Comparison of ENCODE assay signal across 11 cellular contexts in genomic region chr3:152127058-152127457, GRCh38.
DNase-seq lines count a peak whose midpoint lies in the region; ATAC-seq and TF ChIP-seq lines count a peak whose summit lies in the region.
"Had no signal": no experiment of that assay in that cellular context is flagged by ENCODE, and none has a peak within 500 bp of the region (broad histone marks: within the 10 kb centered on the region; RNA-seq: fewer than 3 reads in every experiment).

No MANE protein-coding gene starts in this region.

- POLR2A ChIA-PET in activated B cell treated with CpG ODN at 0.5 μM for 24 hours (lab: Charles Lee) = interaction anchor here (0.9 kb wide), 1 partner anchor 142 kb away, joined by 3 read pairs; the partner anchor contains the start of gene MBNL1

- H3K4me1 Mint-ChIP-seq in activated B cell treated with CpG ODN at 0.5 μM for 24 hours = peaks cover 5% of the 10 kb centered on the region

- no peak overlapping the region for H3K4me3 Mint-ChIP-seq in activated B cell treated with CpG ODN at 0.5 μM for 24 hours

- no peak overlapping the region for H3K4me3 ChIP-seq in WERI-Rb-1 (ENCODE audit: low read depth, low read length)
- H3K4me3 ChIP-seq: Peyer's patch had no signal

- H3K27ac ChIP-seq in WERI-Rb-1 = no peak overlapping the region
- H3K27ac ChIP-seq: Peyer's patch had no signal

- H3K9me3 Mint-ChIP-seq in activated B cell treated with CpG ODN at 0.5 μM for 24 hours = no peaks in the 10 kb centered on the region

- H3K27ac Mint-ChIP-seq in activated B cell treated with CpG ODN at 0.5 μM for 24 hours = no peak overlapping the region

- H3K27me3 Mint-ChIP-seq in activated B cell treated with CpG ODN at 0.5 μM for 24 hours = no peaks in the 10 kb centered on the region

- peak; percentile 99 for ATAC-seq in GM18499 (IDR thresholded peaks at IDR 0.05; ENCODE audit: insufficient read depth, unreplicated experiment)
- peak; percentile 96 for ATAC-seq in GM19372 (IDR thresholded peaks at IDR 0.05; ENCODE audit: low read depth, unreplicated experiment)
- ATAC-seq in HG02981 (IDR thresholded peaks at IDR 0.05; ENCODE audit: unreplicated experiment) = peak; percentile 99
- ATAC-seq in activated B cell treated with CpG ODN at 0.5 μM for 24 hours (ENCODE audit: low read depth) = peak; percentile 82

- H3K36me3 Mint-ChIP-seq in activated B cell treated with CpG ODN at 0.5 μM for 24 hours (ENCODE audit: low read depth) = no peaks in the 10 kb centered on the region

- H3K27me3 ChIP-seq in WERI-Rb-1 (ENCODE audit: insufficient read depth, low read depth, severe bottlenecking) = peaks cover 7% of the 10 kb centered on the region
- H3K27me3 ChIP-seq: Peyer's patch had no signal

- CTCF ChIA-PET in activated B cell treated with CpG ODN at 0.5 μM for 24 hours (lab: Charles Lee) = no interaction called here

- H3K9me3 ChIP-seq in WERI-Rb-1 (ENCODE audit: severe bottlenecking) = no peaks in the 10 kb centered on the region
- H3K9me3 ChIP-seq: Peyer's patch had no signal

- H3K36me3 ChIP-seq in WERI-Rb-1 = no peaks in the 10 kb centered on the region
- H3K36me3 ChIP-seq: Peyer's patch had no signal

- intact Hi-C loops in activated B cell treated with CpG ODN at 0.5 μM for 24 hours (cut with micrococcal nuclease) = no loop called here

- DNase-seq in activated B cell treated with CpG ODN at 0.5 μM for 24 hours = no peak
- no peak for DNase-seq in iPS-NIHi11 (ENCODE audit: low spot score)
- no peak for DNase-seq in amniotic stem cell (lab: John Stamatoyannopoulos, UW)
- DNase-seq in WERI-Rb-1 = no peak
- DNase-seq in DMS114 treated with DMSO at 0.1 percent for 48 hours (lab: John Stamatoyannopoulos, UW; ENCODE audit: unreplicated experiment) = no peak
- DNase-seq: activated CD8-positive, alpha-beta memory T cell treated with anti-CD3 and anti-CD28 coated beads for 24 hours; effector memory CD4-positive, alpha-beta T cell; Peyer's patch had no signal

- TF ChIP-seq CTCF in activated B cell treated with CpG ODN at 0.5 μM for 24 hours (IDR thresholded peaks at IDR 0.05) (no peak), WERI-Rb-1 (IDR thresholded peaks at IDR 0.05; ENCODE audit: low read depth, low read length) (no peak)
